In the genomic region with DNA sequence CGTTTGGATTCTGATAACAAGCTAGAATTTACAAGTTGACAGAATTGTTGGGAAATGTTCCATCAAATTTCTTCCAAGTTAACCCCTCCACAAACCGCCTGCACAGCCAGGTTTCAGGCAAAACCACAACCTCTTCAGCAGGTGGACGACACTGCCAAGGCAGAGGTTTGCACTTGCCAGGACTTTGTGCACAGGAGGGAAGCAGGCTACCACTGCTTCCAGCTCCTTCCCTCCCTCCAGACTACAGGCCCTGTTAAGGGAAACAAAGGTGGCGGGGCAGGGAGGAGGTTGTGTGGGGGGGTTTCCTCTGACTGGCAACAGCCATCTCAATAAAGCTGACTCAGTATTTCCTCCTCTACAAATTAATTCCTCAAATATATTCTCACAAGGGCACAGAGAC, we compare ENCODE assay signal across 10 cellular contexts. TPM values are rescaled to one million over a fixed set of nuclear protein-coding genes. Genes with fewer than 3 reads are reported as not detected.
DNase-seq lines count a peak whose midpoint lies in the region; ATAC-seq, FAIRE-seq and TF ChIP-seq lines count a peak whose summit lies in the region.
"Had no signal": no experiment of that assay in that cellular context is flagged by ENCODE, and none has a peak within 500 bp of the region (broad histone marks: within the 10 kb centered on the region; RNA-seq: fewer than 3 reads in every experiment).

No MANE protein-coding gene starts in this region.

- peaks cover 5% of the 10 kb centered on the region for H3K79me2 ChIP-seq in GM12878 (ENCODE audit: control insufficient read depth, insufficient read depth, low read length)

- no peak for TF ChIP-seq CTCF in GM12878 (IDR thresholded peaks at IDR 0.05 in 2 of 3, conservative IDR thresholded peaks at IDR 0.05 in 1 of 3; ENCODE audit: control insufficient read depth in 2 of 3, extremely low read depth in 1 of 3, insufficient read depth in 1 of 3, low read depth in 3 of 3, low read length in 3 of 3)
- no peak for TF ChIP-seq CTCF in mucosa of descending colon (IDR thresholded peaks at IDR 0.05)
- TF ChIP-seq CTCF in vagina (IDR thresholded peaks at IDR 0.05), result no peak

- 0 out of 2 replicates have a peak overlapping the region, but pooled peaks have one; percentile 11 for H3K9ac ChIP-seq in GM12878 (ENCODE audit: control insufficient read depth, insufficient read depth, low read length)
- H3K9ac ChIP-seq: SK-N-SH had no signal

- RAD21 ChIA-PET in GM12878 (lab: Charles Lee; ENCODE audit: unreplicated experiment), result interaction anchor here (0.6 to 3.5 kb wide), 21 partner anchors 9 to 1018 kb away, joined by 3 to 22 read pairs (median 7); no protein-coding TSS in a partner anchor

- peak; percentile 16 for ATAC-seq in GM12878
- peak; percentile 38 for ATAC-seq in mucosa of descending colon
- no peak for ATAC-seq in HG02759 (IDR thresholded peaks at IDR 0.05; ENCODE audit: unreplicated experiment)

- no peak overlapping the region for H2AFZ ChIP-seq in GM12878 (ENCODE audit: control insufficient read depth, low read depth, low read length)

- peaks cover 5 to 7% of the 10 kb centered on the region in 2 experiments; a peak in 3 of 4 replicates for H3K36me3 ChIP-seq in GM12878 (ENCODE audit: control insufficient read depth in 2 of 2, insufficient read depth in 2 of 2, low read length in 1 of 2)
- H3K36me3 ChIP-seq in mucosa of descending colon (ENCODE audit: low read depth), result no peaks in the 10 kb centered on the region
- no peaks in the 10 kb centered on the region for H3K36me3 ChIP-seq in vagina

- SMC1A ChIA-PET in GM12878 (lab: Charles Lee; ENCODE audit: uncharacterized antibody, unreplicated experiment), result interaction anchor here (0.8 to 8.4 kb wide), 21 partner anchors 8 to 160 kb away, joined by 3 to 100 read pairs (median 8); no protein-coding TSS in a partner anchor

- TF ChIP-seq EP300 in GM12878 (IDR thresholded peaks at IDR 0.05; ENCODE audit: borderline replicate concordance in 1 of 2, control insufficient read depth in 1 of 2, low read depth in 2 of 2, low read length in 2 of 2), result 0 out of 4 replicates have a peak, but pooled peaks of 1 of the 2 experiments have one; percentile 19

- H3K4me1 ChIP-seq in GM12878 (ENCODE audit: control insufficient read depth, insufficient read depth, low read length), result peaks cover 40% of the 10 kb centered on the region
- H3K4me1 ChIP-seq in mucosa of descending colon (ENCODE audit: low read depth), result peaks cover 20% of the 10 kb centered on the region
- H3K4me1 ChIP-seq in vagina, result peaks cover 72% of the 10 kb centered on the region

- H3K27ac ChIP-seq in GM12878 (ENCODE audit: control insufficient read depth, insufficient read depth), result peak overlapping the region; percentile 4
- H3K27ac ChIP-seq in vagina, result peak overlapping the region; percentile 23

- no TSS peak for BruUV-seq in GM12878 (replicated peaks; lab: Mats Ljungman, UMichigan)

- intact Hi-C loops in GM12878 (cut with micrococcal nuclease; ENCODE audit: unreplicated experiment) (loop anchor here (2.0 kb wide), 1 partner anchor 33 kb away; no protein-coding TSS in a partner anchor), mucosa of descending colon (cut with DNase I, micrococcal nuclease) (no loop called here), vagina (cut with DNase I) (no loop called here)

- H4K20me1 ChIP-seq in GM12878 (ENCODE audit: control insufficient read depth, insufficient read depth), result no peaks in the 10 kb centered on the region; the same call in 1 of the 2 replicates

- H3K9me3 ChIP-seq in GM12878 (replicated peaks; ENCODE audit: control insufficient read depth, insufficient read depth, low read length) (no peaks in the 10 kb centered on the region), mucosa of descending colon (no peaks in the 10 kb centered on the region), vagina (no peaks in the 10 kb centered on the region)
- H3K9me3 ChIP-seq: SK-N-SH had no signal

- no peak for TF ChIP-seq POLR2A in GM12878 (IDR thresholded peaks at IDR 0.05; ENCODE audit: low read depth, low read length)
- no peak for TF ChIP-seq POLR2A in vagina (IDR thresholded peaks at IDR 0.05)

- 80% methylated on average over 4 of the region's 4 CpGs for WGBS in GM12878 (ENCODE audit: insufficient coverage, insufficient replicate concordance, low lambda C conversion rate, missing lambda C conversion rate)

- CTCF ChIA-PET in GM12878 (lab: Yijun Ruan, JAX), result interaction anchor here (0.5 to 7.0 kb wide), 15 partner anchors 9 to 550 kb away, joined by 3 to 75 read pairs (median 8); no protein-coding TSS in a partner anchor

- H3K4me2 ChIP-seq in GM12878 (ENCODE audit: control insufficient read depth, insufficient read depth), result peak overlapping the region; percentile 23
- H3K4me2 ChIP-seq: SK-N-SH had no signal

- no peak for FAIRE-seq in GM12878 (lab: Jason Lieb, UNC)

- H3K4me3 ChIP-seq in GM12878 (no peak overlapping the region; the same call in 1 of the 2 replicates), mucosa of descending colon (no peak overlapping the region), vagina (no peak overlapping the region)

- TF ChIP-seq RAD21 in GM12878 (IDR thresholded peaks at IDR 0.05; ENCODE audit: insufficient read depth, low read depth, low read length), result no peak

- POLR2A ChIA-PET in GM12878 (lab: Charles Lee), result interaction anchor here (0.8 to 3.4 kb wide), 10 partner anchors 11 to 35 kb away, joined by 3 to 21 read pairs (median 5); no protein-coding TSS in a partner anchor

- H3K27me3 ChIP-seq in GM12878 (replicated peaks in 1 of 2; ENCODE audit: control insufficient read depth in 2 of 2, insufficient read depth in 2 of 2, low read length in 1 of 2), result no peaks in the 10 kb centered on the region
- no peaks in the 10 kb centered on the region for H3K27me3 ChIP-seq in vagina

- peak; percentile 49 for DNase-seq in stimulated activated CD4-positive, alpha-beta T cell treated with anti-CD3 and anti-CD28 coated beads, Interleukin-2, amount 100 ng/mL, for 4 hours (ENCODE audit: low read depth)
- no peak for DNase-seq in stimulated activated CD4-positive, alpha-beta T cell treated with anti-CD3 and anti-CD28 coated beads, Interleukin-2, amount 100 ng/mL, for 24 hours
- no peak for DNase-seq in GM12878 (ENCODE audit: low read depth, low spot score)
- no peak for DNase-seq in mucosa of descending colon
- no peak for DNase-seq in vagina (ENCODE audit: extremely low spot score in 2 of 2)
- DNase-seq in AG20443 (ENCODE audit: low spot score), result no peak
- no peak for DNase-seq in dedifferentiated amniotic fluid mesenchymal stem cell (ENCODE audit: extremely low spot score)
- DNase-seq: SK-N-SH had no signal

- in situ Hi-C loops in GM12878 (cut with MboI), result no loop called here

TF ChIP-seq in GM12878, 131 proteins besides CTCF, POLR2A, EP300 and RAD21:
- TF ChIP-seq JUNB (IDR thresholded peaks at IDR 0.05), result no peak
- no peak for TF ChIP-seq SMAD1 (IDR thresholded peaks at IDR 0.05; ENCODE audit: low read depth, partially characterized antibody)
- TF ChIP-seq RUNX3 (IDR thresholded peaks at IDR 0.05; ENCODE audit: low read length), result peak; percentile 61
- TF ChIP-seq IKZF2 (IDR thresholded peaks at IDR 0.05), result peak in 1 of 2 experiments; percentile 11; a peak in 1 of 4 replicates

RNA-seq across cellular contexts. Expression of gene TBC1D2B, which starts 42.2 kb away (rescaled TPM):
- total RNA-seq in GM12878 (2013; cell fraction: nucleolus; rRNA removed), result 172 and 173 TPM in 2 replicates
- total RNA-seq in GM12878 (2014; rRNA removed) (18.4 and 21.9 TPM in 2 replicates), GM12878 (2014; rRNA removed; fragmentation: Illumina TruSeq; extraction: Trizol) (17.0 and 20.4 TPM in 2 replicates), GM12878 (2021) (27.0 and 28.7 TPM in 2 replicates), mucosa of descending colon (10 to 100 TPM; 54.8 to 65.6 (median 57.0) TPM), vagina (63.6 TPM)
- 12.9 TPM for polyA plus RNA-seq in GM12878 (2011; ENCODE audit: low read depth)
- polyA plus RNA-seq in GM12878 (2011; rRNA removed) (53.4 and 75.9 TPM in 2 replicates), GM12878 (2014; fragmentation: Illumina TruSeq; extraction: Trizol) (22.7 and 26.1 TPM in 2 replicates), GM12878 (2014; fragmentation: Nextera tagmentation; extraction: Ambion mirVana) (1 to 10 TPM; 1.3 to 1.4 TPM), GM12878 (2014; rRNA removed) (22.4 and 25.6 TPM in 2 replicates), GM12878 (2016; fragmentation: Nextera tagmentation; extraction: Ambion mirVana) (1 to 10 TPM; 2.7 to 8.2 TPM)
- polyA plus RNA-seq in GM12878 (2011; cell fraction: cytosol; rRNA removed), result 38.8 and 40.0 TPM in 2 replicates
- polyA plus RNA-seq in GM12878 (2011; cell fraction: nucleus; rRNA removed), result 110 and 121 TPM in 2 replicates
- polyA plus RNA-seq in GM12878 (2012), result 17.9 and 21.2 TPM in 2 replicates
- 50.3 and 51.8 TPM in 2 replicates for polyA minus RNA-seq in GM12878 (2011; rRNA and poly(A)+ RNA removed)
- 14.4 and 14.8 TPM in 2 replicates for polyA minus RNA-seq in GM12878 (2011; cell fraction: cytosol; rRNA and poly(A)+ RNA removed)
- polyA minus RNA-seq in GM12878 (2011; cell fraction: nucleus; rRNA and poly(A)+ RNA removed), result 35.9 and 50.8 TPM in 2 replicates

RNA-seq across cellular contexts. Expression of gene SH2D7, which starts 57.0 kb away (rescaled TPM):
- not detected in 2 replicates for total RNA-seq in GM12878 (2013; cell fraction: nucleolus; rRNA removed)
- total RNA-seq in GM12878 (2014; rRNA removed) (0.06 TPM in 1 of 2 replicates, not detected in the other), GM12878 (2014; rRNA removed; fragmentation: Illumina TruSeq; extraction: Trizol) (not detected in 2 replicates), GM12878 (2021) (0.08 TPM in 1 of 2 replicates, not detected in the other), mucosa of descending colon (1 to 10 TPM; 1.9 to 2.8 (median 2.2) TPM), vagina (not detected)
- not detected for polyA plus RNA-seq in GM12878 (2011; ENCODE audit: low read depth)
- polyA plus RNA-seq in GM12878 (2011; rRNA removed) (not detected in 2 replicates), GM12878 (2014; fragmentation: Illumina TruSeq; extraction: Trizol) (0.04 TPM in 1 of 2 replicates, not detected in the other), GM12878 (2014; fragmentation: Nextera tagmentation; extraction: Ambion mirVana) (not detected), GM12878 (2014; rRNA removed) (not detected in 2 replicates), GM12878 (2016; fragmentation: Nextera tagmentation; extraction: Ambion mirVana) (not detected)
- polyA plus RNA-seq in GM12878 (2011; cell fraction: cytosol; rRNA removed), result not detected in 2 replicates
- not detected in 2 replicates for polyA plus RNA-seq in GM12878 (2011; cell fraction: nucleus; rRNA removed)
- polyA plus RNA-seq in GM12878 (2012), result not detected in 2 replicates
- 0.10 and 0.15 TPM in 2 replicates for polyA minus RNA-seq in GM12878 (2011; rRNA and poly(A)+ RNA removed)
- polyA minus RNA-seq in GM12878 (2011; cell fraction: cytosol; rRNA and poly(A)+ RNA removed), result not detected in 2 replicates
- polyA minus RNA-seq in GM12878 (2011; cell fraction: nucleus; rRNA and poly(A)+ RNA removed), result 0.12 TPM in 1 of 2 replicates, not detected in the other
- total RNA-seq: subcutaneous adipose tissue had no signal
- polyA plus RNA-seq: SK-N-SH had no signal
